ENCODE assay signal across 2 cellular contexts in the genomic region with DNA sequence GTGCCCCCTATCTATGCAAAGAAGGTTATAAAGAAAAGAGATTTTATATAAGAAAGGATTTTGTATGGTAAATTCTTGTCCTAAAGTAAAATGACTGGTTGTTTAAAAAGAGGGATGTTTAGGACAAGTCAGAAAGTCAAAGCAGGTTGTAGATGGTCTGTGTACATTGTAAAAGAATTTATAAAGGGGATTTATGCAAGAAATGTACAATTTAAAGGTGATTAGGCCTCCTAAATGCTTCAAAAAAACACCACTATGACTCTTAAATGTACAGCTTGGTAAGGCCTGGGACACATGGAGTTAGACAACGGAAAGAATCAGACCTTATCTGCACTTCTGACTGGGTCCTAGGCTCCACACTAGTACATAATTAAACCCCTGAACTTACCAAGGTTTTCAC.
TF ChIP-seq lines count a peak whose summit lies in the region.

No MANE protein-coding gene starts in this region.

TF ChIP-seq in A549, 52 proteins besides CTCF, POLR2A, EP300 and RAD21:
- TF ChIP-seq, protein P1, sequence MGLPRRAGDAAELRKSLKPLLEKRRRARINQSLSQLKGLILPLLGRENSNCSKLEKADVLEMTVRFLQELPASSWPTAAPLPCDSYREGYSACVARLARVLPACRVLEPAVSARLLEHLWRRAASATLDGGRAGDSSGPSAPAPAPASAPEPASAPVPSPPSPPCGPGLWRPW (IDR thresholded peaks at IDR 0.05), result no peak
- peak; percentile 5 for TF ChIP-seq ZFP36 (IDR thresholded peaks at IDR 0.05; ENCODE audit: borderline replicate concordance, partially characterized antibody)
TF ChIP-seq in A549: peak in this region for 1.

TF ChIP-seq in GM23338, 12 proteins besides CTCF, POLR2A, EP300 and RAD21 (continued from another document):
- TF ChIP-seq EZH2phosphoT487 (IDR thresholded peaks at IDR 0.05; ENCODE audit: unreplicated experiment) (no peak), ZNF114 (CRISPR knock-in tag; IDR thresholded peaks at IDR 0.05) (no peak), ZNF331 (CRISPR knock-in tag; IDR thresholded peaks at IDR 0.05; ENCODE audit: low read depth) (no peak), JUNB (IDR thresholded peaks at IDR 0.05; ENCODE audit: unreplicated experiment) (no peak)
- TF ChIP-seq, protein P2, sequence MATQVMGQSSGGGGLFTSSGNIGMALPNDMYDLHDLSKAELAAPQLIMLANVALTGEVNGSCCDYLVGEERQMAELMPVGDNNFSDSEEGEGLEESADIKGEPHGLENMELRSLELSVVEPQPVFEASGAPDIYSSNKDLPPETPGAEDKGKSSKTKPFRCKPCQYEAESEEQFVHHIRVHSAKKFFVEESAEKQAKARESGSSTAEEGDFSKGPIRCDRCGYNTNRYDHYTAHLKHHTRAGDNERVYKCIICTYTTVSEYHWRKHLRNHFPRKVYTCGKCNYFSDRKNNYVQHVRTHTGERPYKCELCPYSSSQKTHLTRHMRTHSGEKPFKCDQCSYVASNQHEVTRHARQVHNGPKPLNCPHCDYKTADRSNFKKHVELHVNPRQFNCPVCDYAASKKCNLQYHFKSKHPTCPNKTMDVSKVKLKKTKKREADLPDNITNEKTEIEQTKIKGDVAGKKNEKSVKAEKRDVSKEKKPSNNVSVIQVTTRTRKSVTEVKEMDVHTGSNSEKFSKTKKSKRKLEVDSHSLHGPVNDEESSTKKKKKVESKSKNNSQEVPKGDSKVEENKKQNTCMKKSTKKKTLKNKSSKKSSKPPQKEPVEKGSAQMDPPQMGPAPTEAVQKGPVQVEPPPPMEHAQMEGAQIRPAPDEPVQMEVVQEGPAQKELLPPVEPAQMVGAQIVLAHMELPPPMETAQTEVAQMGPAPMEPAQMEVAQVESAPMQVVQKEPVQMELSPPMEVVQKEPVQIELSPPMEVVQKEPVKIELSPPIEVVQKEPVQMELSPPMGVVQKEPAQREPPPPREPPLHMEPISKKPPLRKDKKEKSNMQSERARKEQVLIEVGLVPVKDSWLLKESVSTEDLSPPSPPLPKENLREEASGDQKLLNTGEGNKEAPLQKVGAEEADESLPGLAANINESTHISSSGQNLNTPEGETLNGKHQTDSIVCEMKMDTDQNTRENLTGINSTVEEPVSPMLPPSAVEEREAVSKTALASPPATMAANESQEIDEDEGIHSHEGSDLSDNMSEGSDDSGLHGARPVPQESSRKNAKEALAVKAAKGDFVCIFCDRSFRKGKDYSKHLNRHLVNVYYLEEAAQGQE (IDR thresholded peaks at IDR 0.05; ENCODE audit: unreplicated experiment), result no peak
- TF ChIP-seq, protein P3, sequence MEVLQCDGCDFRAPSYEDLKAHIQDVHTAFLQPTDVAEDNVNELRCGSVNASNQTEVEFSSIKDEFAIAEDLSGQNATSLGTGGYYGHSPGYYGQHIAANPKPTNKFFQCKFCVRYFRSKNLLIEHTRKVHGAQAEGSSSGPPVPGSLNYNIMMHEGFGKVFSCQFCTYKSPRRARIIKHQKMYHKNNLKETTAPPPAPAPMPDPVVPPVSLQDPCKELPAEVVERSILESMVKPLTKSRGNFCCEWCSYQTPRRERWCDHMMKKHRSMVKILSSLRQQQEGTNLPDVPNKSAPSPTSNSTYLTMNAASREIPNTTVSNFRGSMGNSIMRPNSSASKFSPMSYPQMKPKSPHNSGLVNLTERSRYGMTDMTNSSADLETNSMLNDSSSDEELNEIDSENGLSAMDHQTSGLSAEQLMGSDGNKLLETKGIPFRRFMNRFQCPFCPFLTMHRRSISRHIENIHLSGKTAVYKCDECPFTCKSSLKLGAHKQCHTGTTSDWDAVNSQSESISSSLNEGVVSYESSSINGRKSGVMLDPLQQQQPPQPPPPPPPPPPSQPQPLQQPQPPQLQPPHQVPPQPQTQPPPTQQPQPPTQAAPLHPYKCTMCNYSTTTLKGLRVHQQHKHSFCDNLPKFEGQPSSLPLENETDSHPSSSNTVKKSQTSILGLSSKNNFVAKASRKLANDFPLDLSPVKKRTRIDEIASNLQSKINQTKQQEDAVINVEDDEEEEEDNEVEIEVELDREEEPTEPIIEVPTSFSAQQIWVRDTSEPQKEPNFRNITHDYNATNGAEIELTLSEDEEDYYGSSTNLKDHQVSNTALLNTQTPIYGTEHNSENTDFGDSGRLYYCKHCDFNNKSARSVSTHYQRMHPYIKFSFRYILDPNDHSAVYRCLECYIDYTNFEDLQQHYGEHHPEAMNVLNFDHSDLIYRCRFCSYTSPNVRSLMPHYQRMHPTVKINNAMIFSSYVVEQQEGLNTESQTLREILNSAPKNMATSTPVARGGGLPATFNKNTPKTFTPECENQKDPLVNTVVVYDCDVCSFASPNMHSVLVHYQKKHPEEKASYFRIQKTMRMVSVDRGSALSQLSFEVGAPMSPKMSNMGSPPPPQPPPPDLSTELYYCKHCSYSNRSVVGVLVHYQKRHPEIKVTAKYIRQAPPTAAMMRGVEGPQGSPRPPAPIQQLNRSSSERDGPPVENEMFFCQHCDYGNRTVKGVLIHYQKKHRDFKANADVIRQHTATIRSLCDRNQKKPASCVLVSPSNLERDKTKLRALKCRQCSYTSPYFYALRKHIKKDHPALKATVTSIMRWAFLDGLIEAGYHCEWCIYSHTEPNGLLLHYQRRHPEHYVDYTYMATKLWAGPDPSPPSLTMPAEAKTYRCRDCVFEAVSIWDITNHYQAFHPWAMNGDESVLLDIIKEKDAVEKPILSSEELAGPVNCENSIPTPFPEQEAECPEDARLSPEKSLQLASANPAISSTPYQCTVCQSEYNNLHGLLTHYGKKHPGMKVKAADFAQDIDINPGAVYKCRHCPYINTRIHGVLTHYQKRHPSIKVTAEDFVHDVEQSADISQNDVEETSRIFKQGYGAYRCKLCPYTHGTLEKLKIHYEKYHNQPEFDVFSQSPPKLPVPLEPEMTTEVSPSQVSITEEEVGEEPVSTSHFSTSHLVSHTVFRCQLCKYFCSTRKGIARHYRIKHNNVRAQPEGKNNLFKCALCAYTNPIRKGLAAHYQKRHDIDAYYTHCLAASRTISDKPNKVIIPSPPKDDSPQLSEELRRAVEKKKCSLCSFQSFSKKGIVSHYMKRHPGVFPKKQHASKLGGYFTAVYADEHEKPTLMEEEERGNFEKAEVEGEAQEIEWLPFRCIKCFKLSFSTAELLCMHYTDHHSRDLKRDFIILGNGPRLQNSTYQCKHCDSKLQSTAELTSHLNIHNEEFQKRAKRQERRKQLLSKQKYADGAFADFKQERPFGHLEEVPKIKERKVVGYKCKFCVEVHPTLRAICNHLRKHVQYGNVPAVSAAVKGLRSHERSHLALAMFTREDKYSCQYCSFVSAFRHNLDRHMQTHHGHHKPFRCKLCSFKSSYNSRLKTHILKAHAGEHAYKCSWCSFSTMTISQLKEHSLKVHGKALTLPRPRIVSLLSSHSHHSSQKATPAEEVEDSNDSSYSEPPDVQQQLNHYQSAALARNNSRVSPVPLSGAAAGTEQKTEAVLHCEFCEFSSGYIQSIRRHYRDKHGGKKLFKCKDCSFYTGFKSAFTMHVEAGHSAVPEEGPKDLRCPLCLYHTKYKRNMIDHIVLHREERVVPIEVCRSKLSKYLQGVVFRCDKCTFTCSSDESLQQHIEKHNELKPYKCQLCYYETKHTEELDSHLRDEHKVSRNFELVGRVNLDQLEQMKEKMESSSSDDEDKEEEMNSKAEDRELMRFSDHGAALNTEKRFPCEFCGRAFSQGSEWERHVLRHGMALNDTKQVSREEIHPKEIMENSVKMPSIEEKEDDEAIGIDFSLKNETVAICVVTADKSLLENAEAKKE (CRISPR knock-in tag; IDR thresholded peaks at IDR 0.05), result no peak
- TF ChIP-seq, protein P4, sequence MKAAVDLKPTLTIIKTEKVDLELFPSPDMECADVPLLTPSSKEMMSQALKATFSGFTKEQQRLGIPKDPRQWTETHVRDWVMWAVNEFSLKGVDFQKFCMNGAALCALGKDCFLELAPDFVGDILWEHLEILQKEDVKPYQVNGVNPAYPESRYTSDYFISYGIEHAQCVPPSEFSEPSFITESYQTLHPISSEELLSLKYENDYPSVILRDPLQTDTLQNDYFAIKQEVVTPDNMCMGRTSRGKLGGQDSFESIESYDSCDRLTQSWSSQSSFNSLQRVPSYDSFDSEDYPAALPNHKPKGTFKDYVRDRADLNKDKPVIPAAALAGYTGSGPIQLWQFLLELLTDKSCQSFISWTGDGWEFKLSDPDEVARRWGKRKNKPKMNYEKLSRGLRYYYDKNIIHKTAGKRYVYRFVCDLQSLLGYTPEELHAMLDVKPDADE (IDR thresholded peaks at IDR 0.05), result no peak
